In the genomic region with DNA sequence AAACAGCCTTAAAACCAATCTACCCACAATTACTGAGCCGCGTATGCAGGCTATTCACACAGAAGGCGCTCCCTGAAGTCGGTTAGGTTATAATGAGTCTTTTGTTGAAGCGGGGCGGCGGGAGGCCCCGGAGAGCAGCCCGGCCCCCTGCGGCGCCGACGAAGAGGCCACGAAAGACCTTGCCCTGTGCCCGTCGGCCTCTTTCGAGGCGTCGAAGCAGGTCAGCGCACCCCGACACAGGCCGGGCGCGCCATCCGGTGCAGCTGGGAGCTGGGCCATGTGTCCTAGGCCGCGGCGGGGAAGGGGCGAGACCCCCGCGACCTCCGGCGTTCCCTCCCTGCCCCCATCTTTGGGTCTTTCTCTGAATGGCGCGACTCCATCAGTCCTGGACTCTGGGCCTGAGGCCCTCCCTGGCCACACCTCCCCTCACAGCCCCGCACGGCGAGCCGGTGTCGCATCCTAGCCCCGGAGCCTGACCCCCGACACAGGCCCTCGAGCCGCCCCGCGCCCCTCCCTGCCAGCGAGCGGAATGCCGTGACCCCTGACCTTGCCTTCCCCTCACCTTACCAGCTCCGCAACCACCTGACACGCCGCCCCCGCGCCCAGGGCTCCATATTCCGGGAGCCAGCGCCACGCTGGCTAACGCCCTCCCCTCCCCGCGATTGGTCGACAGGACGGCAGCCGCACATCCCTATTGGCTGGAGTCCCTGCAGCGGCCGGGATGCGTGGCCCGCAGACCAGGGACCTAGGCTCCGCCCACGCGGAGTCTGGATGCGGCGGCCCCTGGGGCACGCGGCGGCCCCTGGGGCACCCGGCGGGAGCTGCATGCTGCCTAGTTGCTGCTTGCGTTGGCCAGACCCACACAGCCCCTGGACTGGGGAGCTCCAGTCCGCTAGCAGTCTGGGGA, we compare ENCODE assay signal across 1 cellular context.
TF ChIP-seq lines count a peak whose summit lies in the region.

TSS of gene SLC11A2 (minus strand) at position 637 of the 907 bp plus-strand sequence. CDS start 15,656 bp downstream, outside the sequence.

TF ChIP-seq in HEK293, 187 proteins besides CTCF, POLR2A, EP300 and RAD21 (continued from another document and continues in another):
- no peak for TF ChIP-seq ZNF184 (tag by site-specific recombination; IDR thresholded peaks at IDR 0.05)
- peak; percentile 91 for TF ChIP-seq ZBTB20 (tag by site-specific recombination; IDR thresholded peaks at IDR 0.05)
- peak; percentile 64 for TF ChIP-seq WT1 (tag by site-specific recombination; IDR thresholded peaks at IDR 0.05)
- peak; percentile 81 for TF ChIP-seq ZBTB17 (tag by site-specific recombination; IDR thresholded peaks at IDR 0.05)
- TF ChIP-seq ZNF654 (tag by site-specific recombination; IDR thresholded peaks at IDR 0.05; ENCODE audit: low read depth): no peak
- TF ChIP-seq ZNF112 (tag by site-specific recombination; IDR thresholded peaks at IDR 0.05): no peak
- TF ChIP-seq ZNF670 (tag by site-specific recombination; IDR thresholded peaks at IDR 0.05; ENCODE audit: low read depth): no peak
- TF ChIP-seq ZNF707 (tag by site-specific recombination; IDR thresholded peaks at IDR 0.05): no peak
- no peak for TF ChIP-seq ZNF701 (tag by site-specific recombination; IDR thresholded peaks at IDR 0.05)
- peak; percentile 97 for TF ChIP-seq ZNF391 (tag by site-specific recombination; IDR thresholded peaks at IDR 0.05; ENCODE audit: borderline replicate concordance, low read depth)
- 0 out of 2 replicates have a peak, but pooled peaks have one; percentile 17 for TF ChIP-seq ZFP41 (tag by site-specific recombination; IDR thresholded peaks at IDR 0.05; ENCODE audit: borderline replicate concordance)
- TF ChIP-seq ZNF558 (tag by site-specific recombination; IDR thresholded peaks at IDR 0.05): no peak
- no peak for TF ChIP-seq ZNF830 (tag by site-specific recombination; IDR thresholded peaks at IDR 0.05; ENCODE audit: low read depth)
- peak; percentile 95 for TF ChIP-seq ZBTB8A (tag by site-specific recombination; IDR thresholded peaks at IDR 0.05)
- no peak for TF ChIP-seq ZNF37A (tag by site-specific recombination; IDR thresholded peaks at IDR 0.05)
- TF ChIP-seq ZNF626 (tag by site-specific recombination; IDR thresholded peaks at IDR 0.05): no peak
- TF ChIP-seq ZNF560 (tag by site-specific recombination; IDR thresholded peaks at IDR 0.05; ENCODE audit: borderline replicate concordance): no peak
- peak; percentile 94 for TF ChIP-seq ZNF2 (tag by site-specific recombination; IDR thresholded peaks at IDR 0.05)
- TF ChIP-seq ZNF221 (tag by site-specific recombination; IDR thresholded peaks at IDR 0.05; ENCODE audit: borderline replicate concordance): no peak
- no peak for TF ChIP-seq ZNF350 (tag by site-specific recombination; IDR thresholded peaks at IDR 0.05)
- TF ChIP-seq ZNF174 (tag by site-specific recombination; IDR thresholded peaks at IDR 0.05): no peak
- peak; percentile 91 for TF ChIP-seq ZNF561 (tag by site-specific recombination; IDR thresholded peaks at IDR 0.05; ENCODE audit: borderline replicate concordance)
- 0 out of 2 replicates have a peak, but pooled peaks have one; percentile 28 for TF ChIP-seq ZNF792 (tag by site-specific recombination; IDR thresholded peaks at IDR 0.05)
- TF ChIP-seq ZNF10 (tag by site-specific recombination; IDR thresholded peaks at IDR 0.05): peak; percentile 98
- no peak for TF ChIP-seq ZNF585B (tag by site-specific recombination; IDR thresholded peaks at IDR 0.05)
- no peak for TF ChIP-seq ZNF211 (tag by site-specific recombination; IDR thresholded peaks at IDR 0.05; ENCODE audit: low read depth)
- TF ChIP-seq GLI4 (tag by site-specific recombination; IDR thresholded peaks at IDR 0.05): peak; percentile 97
- peak; percentile 67; the same call in 1 of the 2 replicates for TF ChIP-seq ZNF76 (tag by site-specific recombination; IDR thresholded peaks at IDR 0.05; ENCODE audit: borderline replicate concordance, low read depth)
- TF ChIP-seq ZNF138 (tag by site-specific recombination; IDR thresholded peaks at IDR 0.05; ENCODE audit: borderline replicate concordance): no peak
- TF ChIP-seq YY1 (tag by site-specific recombination; IDR thresholded peaks at IDR 0.05): peak; percentile 94
- no peak for TF ChIP-seq HOXD13 (CRISPR knock-in tag; IDR thresholded peaks at IDR 0.05; ENCODE audit: borderline replicate concordance)
- TF ChIP-seq, protein P1, sequence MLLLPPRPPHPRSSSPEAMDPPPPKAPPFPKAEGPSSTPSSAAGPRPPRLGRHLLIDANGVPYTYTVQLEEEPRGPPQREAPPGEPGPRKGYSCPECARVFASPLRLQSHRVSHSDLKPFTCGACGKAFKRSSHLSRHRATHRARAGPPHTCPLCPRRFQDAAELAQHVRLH (tag by site-specific recombination; IDR thresholded peaks at IDR 0.05): peak; percentile 61
- peak; percentile 58 for TF ChIP-seq ZNF610 (tag by site-specific recombination; IDR thresholded peaks at IDR 0.05; ENCODE audit: borderline replicate concordance)
- no peak for TF ChIP-seq ZNF530 (tag by site-specific recombination; IDR thresholded peaks at IDR 0.05; ENCODE audit: low read depth)
- peak; percentile 97 for TF ChIP-seq ZFHX2 (tag by site-specific recombination; conservative IDR thresholded peaks at IDR 0.05)
- TF ChIP-seq ZBTB10 (tag by site-specific recombination; IDR thresholded peaks at IDR 0.05): peak; percentile 91
- TF ChIP-seq GLIS2 (tag by site-specific recombination; IDR thresholded peaks at IDR 0.05): peak; percentile 98
- TF ChIP-seq SP3 (tag by site-specific recombination; IDR thresholded peaks at IDR 0.05): peak; percentile 85
- TF ChIP-seq IKZF3 (tag by site-specific recombination; IDR thresholded peaks at IDR 0.05): peak; percentile 83
- no peak for TF ChIP-seq MZF1 (tag by site-specific recombination; IDR thresholded peaks at IDR 0.05; ENCODE audit: borderline replicate concordance)
- TF ChIP-seq ZNF596 (tag by site-specific recombination; IDR thresholded peaks at IDR 0.05): no peak
- TF ChIP-seq, protein P2, sequence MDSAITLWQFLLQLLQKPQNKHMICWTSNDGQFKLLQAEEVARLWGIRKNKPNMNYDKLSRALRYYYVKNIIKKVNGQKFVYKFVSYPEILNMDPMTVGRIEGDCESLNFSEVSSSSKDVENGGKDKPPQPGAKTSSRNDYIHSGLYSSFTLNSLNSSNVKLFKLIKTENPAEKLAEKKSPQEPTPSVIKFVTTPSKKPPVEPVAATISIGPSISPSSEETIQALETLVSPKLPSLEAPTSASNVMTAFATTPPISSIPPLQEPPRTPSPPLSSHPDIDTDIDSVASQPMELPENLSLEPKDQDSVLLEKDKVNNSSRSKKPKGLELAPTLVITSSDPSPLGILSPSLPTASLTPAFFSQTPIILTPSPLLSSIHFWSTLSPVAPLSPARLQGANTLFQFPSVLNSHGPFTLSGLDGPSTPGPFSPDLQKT (IDR thresholded peaks at IDR 0.05; ENCODE audit: borderline replicate concordance, low read depth, low read length): no peak
- 0 out of 2 replicates have a peak, but pooled peaks have one; percentile 69 for TF ChIP-seq REPIN1 (tag by site-specific recombination; IDR thresholded peaks at IDR 0.05; ENCODE audit: low read depth)
- TF ChIP-seq BCL11A (tag by site-specific recombination; IDR thresholded peaks at IDR 0.05; ENCODE audit: low read depth): peak; percentile 95
- no peak for TF ChIP-seq ZNF223 (tag by site-specific recombination; IDR thresholded peaks at IDR 0.05)
- no peak for TF ChIP-seq ZNF555 (tag by site-specific recombination; conservative IDR thresholded peaks at IDR 0.05)
- no peak for TF ChIP-seq ZNF776 (tag by site-specific recombination; IDR thresholded peaks at IDR 0.05; ENCODE audit: borderline replicate concordance)
- TF ChIP-seq SP2 (tag by site-specific recombination; IDR thresholded peaks at IDR 0.05): peak; percentile 93
- peak; percentile 57 for TF ChIP-seq ZNF629 (tag by site-specific recombination; IDR thresholded peaks at IDR 0.05)
- TF ChIP-seq, protein P3, sequence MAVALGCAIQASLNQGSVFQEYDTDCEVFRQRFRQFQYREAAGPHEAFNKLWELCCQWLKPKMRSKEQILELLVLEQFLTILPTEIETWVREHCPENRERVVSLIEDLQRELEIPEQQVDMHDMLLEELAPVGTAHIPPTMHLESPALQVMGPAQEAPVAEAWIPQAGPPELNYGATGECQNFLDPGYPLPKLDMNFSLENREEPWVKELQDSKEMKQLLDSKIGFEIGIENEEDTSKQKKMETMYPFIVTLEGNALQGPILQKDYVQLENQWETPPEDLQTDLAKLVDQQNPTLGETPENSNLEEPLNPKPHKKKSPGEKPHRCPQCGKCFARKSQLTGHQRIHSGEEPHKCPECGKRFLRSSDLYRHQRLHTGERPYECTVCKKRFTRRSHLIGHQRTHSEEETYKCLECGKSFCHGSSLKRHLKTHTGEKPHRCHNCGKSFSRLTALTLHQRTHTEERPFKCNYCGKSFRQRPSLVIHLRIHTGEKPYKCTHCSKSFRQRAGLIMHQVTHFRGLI (tag by site-specific recombination; IDR thresholded peaks at IDR 0.05): no peak; the same call in 1 of the 2 replicates
- no peak for TF ChIP-seq PRDM1 (tag by site-specific recombination; IDR thresholded peaks at IDR 0.05)
- peak; percentile 71 for TF ChIP-seq MYNN (tag by site-specific recombination; IDR thresholded peaks at IDR 0.05; ENCODE audit: borderline replicate concordance)
- no peak; the same call in none of the 2 replicates for TF ChIP-seq ZSCAN5A (tag by site-specific recombination; IDR thresholded peaks at IDR 0.05)
- TF ChIP-seq ZNF362 (tag by site-specific recombination; IDR thresholded peaks at IDR 0.05): no peak
- TF ChIP-seq OVOL3 (tag by site-specific recombination; IDR thresholded peaks at IDR 0.05): peak; percentile 54; the same call in 1 of the 2 replicates
- TF ChIP-seq HOXC10 (CRISPR knock-in tag; IDR thresholded peaks at IDR 0.05): no peak
- peak; percentile 99 for TF ChIP-seq PATZ1 (tag by site-specific recombination; IDR thresholded peaks at IDR 0.05)
- peak; percentile 87 for TF ChIP-seq ZNF785 (tag by site-specific recombination; IDR thresholded peaks at IDR 0.05)
- TF ChIP-seq ZNF473 (tag by site-specific recombination; IDR thresholded peaks at IDR 0.05): no peak
- no peak; the same call in 1 of the 2 replicates for TF ChIP-seq ZNF140 (tag by site-specific recombination; IDR thresholded peaks at IDR 0.05)
- TF ChIP-seq ZNF335 (tag by site-specific recombination; conservative IDR thresholded peaks at IDR 0.05): peak; percentile 98
- TF ChIP-seq ZNF548 (tag by site-specific recombination; IDR thresholded peaks at IDR 0.05): no peak
- peak; percentile 77; the same call in 1 of the 2 replicates for TF ChIP-seq ZNF121 (tag by site-specific recombination; IDR thresholded peaks at IDR 0.05)
- peak; percentile 82 for TF ChIP-seq YY2 (tag by site-specific recombination; IDR thresholded peaks at IDR 0.05)
